In genomic region chr4:54855221-54855854, GRCh38 we compare ENCODE assay signal across 20 cellular contexts.
DNase-seq lines count a peak whose midpoint lies in the region; ATAC-seq and TF ChIP-seq lines count a peak whose summit lies in the region.
"Had no signal": no experiment of that assay in that cellular context is flagged by ENCODE, and none has a peak within 500 bp of the region (broad histone marks: within the 10 kb centered on the region; RNA-seq: fewer than 3 reads in every experiment).

No MANE protein-coding gene starts in this region.

- no peak overlapping the region for H2AFZ ChIP-seq in Karpas-422 (ENCODE audit: low read length)

- H3K4me2 ChIP-seq in Karpas-422 (ENCODE audit: low read depth, low read length, poor library complexity, severe bottlenecking): peak overlapping the region; percentile 18
- H3K4me2 ChIP-seq: BLaER1 treated with 17β-estradiol and CSF1 and Interleukin-3, amounts not matched to agents 10 nM and 100 nM had no signal

- no peaks in the 10 kb centered on the region for H4K20me1 ChIP-seq in Karpas-422 (ENCODE audit: insufficient read depth, low read depth, low read length)
- H4K20me1 ChIP-seq: BLaER1 treated with 17β-estradiol and CSF1 and Interleukin-3, amounts not matched to agents 10 nM and 100 nM had no signal

- H3K4me1 ChIP-seq in Karpas-422 (ENCODE audit: low read length) (peaks cover 19% of the 10 kb centered on the region), thyroid gland (peaks cover 21 to 58% of the 10 kb centered on the region in 2 donors)
- H3K4me1 ChIP-seq: BLaER1 treated with 17β-estradiol and CSF1 and Interleukin-3, amounts not matched to agents 10 nM and 100 nM; Peyer's patch; SJSA1 had no signal

- no peaks in the 10 kb centered on the region for H3K79me2 ChIP-seq in Karpas-422 (ENCODE audit: low read length)

- no peak for TF ChIP-seq CTCF in thyroid gland (IDR thresholded peaks at IDR 0.05)

- H3K36me3 ChIP-seq in Karpas-422 (ENCODE audit: insufficient read depth, low read length) (no peaks in the 10 kb centered on the region), thyroid gland (no peaks in the 10 kb centered on the region)
- H3K36me3 ChIP-seq: BLaER1 treated with 17β-estradiol and CSF1 and Interleukin-3, amounts not matched to agents 10 nM and 100 nM; Peyer's patch; SJSA1 had no signal

- intact Hi-C loops in left ventricle myocardium superior (cut with micrococcal nuclease): no loop called here
- intact Hi-C loops in thyroid gland (cut with DNase I): no loop called here

- DNase-seq in NCI-H1092 treated with DMSO at 0.1 percent for 48 hours (lab: John Stamatoyannopoulos, UW) (peak; percentile 41), NCI-H1092 (lab: John Stamatoyannopoulos, UW) (no peak), Karpas-422 (no peak), left ventricle myocardium superior (peak; percentile 59), thyroid gland (peak; percentile 63 to 72)
- DNase-seq: ACHN; CD8-positive, alpha-beta T cell; MM.1S; NCI-H1048; NCI-H1436 treated with DMSO at 0.1 percent for 48 hours; NCI-H2029; NCI-H2227 treated with DMSO at 0.1 percent for 48 hours; NCI-H510A treated with DMSO at 0.1 percent for 48 hours; Peyer's patch had no signal

- H3K27ac ChIP-seq in Karpas-422 (ENCODE audit: low read length) (no peak overlapping the region), thyroid gland (peak overlapping the region; percentile 73 to 84 (median 73))
- H3K27ac ChIP-seq: 22Rv1; BLaER1 treated with 17β-estradiol and CSF1 and Interleukin-3, amounts not matched to agents 10 nM and 100 nM; Peyer's patch; SJSA1 had no signal

- H3K27me3 ChIP-seq in Karpas-422 (ENCODE audit: low read length) (no peaks in the 10 kb centered on the region), thyroid gland (no peaks in the 10 kb centered on the region)
- H3K27me3 ChIP-seq: BLaER1 treated with 17β-estradiol and CSF1 and Interleukin-3, amounts not matched to agents 10 nM and 100 nM; Peyer's patch; SJSA1 had no signal

- H3K4me3 ChIP-seq in Karpas-422 (ENCODE audit: low read length) (no peak overlapping the region), thyroid gland (replicated peaks in 1 of 3) (no peak overlapping the region)
- H3K4me3 ChIP-seq: BLaER1 treated with 17β-estradiol and CSF1 and Interleukin-3, amounts not matched to agents 10 nM and 100 nM; Peyer's patch; SJSA1 had no signal

- 24 to 29% methylated on average over 9 of the region's 9 CpGs for WGBS in thyroid gland, 2 donors

- H3K9me2 ChIP-seq in Karpas-422 (replicated peaks; ENCODE audit: insufficient read depth, low read length): 0 out of 2 replicates have a peak, but pooled peaks cover 5% of the 10 kb centered on the region

- ATAC-seq in left ventricle myocardium superior (peak; percentile 88), HG03354 (IDR thresholded peaks at IDR 0.05; ENCODE audit: poor library complexity, severe bottlenecking, unreplicated experiment) (no peak), HG03175 (IDR thresholded peaks at IDR 0.05; ENCODE audit: unreplicated experiment) (no peak), HG03439 (IDR thresholded peaks at IDR 0.05; ENCODE audit: unreplicated experiment) (no peak)
- ATAC-seq: CD8-positive, alpha-beta T cell had no signal

- TF ChIP-seq POLR2A in thyroid gland (IDR thresholded peaks at IDR 0.05): no peak

- no peak overlapping the region for H3K9ac ChIP-seq in Karpas-422 (ENCODE audit: low read length)
- H3K9ac ChIP-seq: BLaER1 treated with 17β-estradiol and CSF1 and Interleukin-3, amounts not matched to agents 10 nM and 100 nM had no signal

- no peaks in the 10 kb centered on the region for H3K9me3 ChIP-seq in Karpas-422 (ENCODE audit: low read length)
- H3K9me3 ChIP-seq in thyroid gland: no peaks in the 10 kb centered on the region
- H3K9me3 ChIP-seq: Peyer's patch, SJSA1 had no signal

Comparison
In these comparisons a context has a peak if more than half of its experiments do, and no peak if none do; other contexts are left out.
1. DNase-seq: peak in NCI-H1092 treated with DMSO at 0.1 percent for 48 hours (single experiment), left ventricle myocardium superior (single experiment) and thyroid gland (2 of 2); none in NCI-H1092 (single experiment) and Karpas-422 (single experiment).